Comparison of ENCODE assay signal across 10 cellular contexts in genomic region chr7:103150192-103150591, GRCh38. TPM values are rescaled to one million over a fixed set of nuclear protein-coding genes. Genes with fewer than 3 reads are reported as not detected.
DNase-seq lines count a peak whose midpoint lies in the region; ATAC-seq and TF ChIP-seq lines count a peak whose summit lies in the region.
"Had no signal": no experiment of that assay in that cellular context is flagged by ENCODE, and none has a peak within 500 bp of the region (broad histone marks: within the 10 kb centered on the region; RNA-seq: fewer than 3 reads in every experiment).

No MANE protein-coding gene starts in this region.

- no peak overlapping the region for H3K27ac ChIP-seq in CD8-positive, alpha-beta T cell (ENCODE audit: low read depth, low read length)
- H3K27ac ChIP-seq in KMS-11 = peak overlapping the region; percentile 95
- no peak overlapping the region for H3K27ac ChIP-seq in mesendoderm (ENCODE audit: low read depth, low read length)
- peak overlapping the region in 1 of 2 donors; percentile 89 for H3K27ac ChIP-seq in uterus
- H3K27ac ChIP-seq in tibial artery = no peak overlapping the region

- no peaks in the 10 kb centered on the region; the same call in 1 of the 2 replicates for H3K79me2 ChIP-seq in KMS-11 (ENCODE audit: insufficient read depth, low read depth)
- H3K79me2 ChIP-seq in mesendoderm (ENCODE audit: control insufficient read depth, insufficient read depth, low read length) = peaks cover 6% of the 10 kb centered on the region

- H3K9ac ChIP-seq in KMS-11 (peak overlapping the region; percentile 98; the same call in 1 of the 2 replicates), mesendoderm (ENCODE audit: low read length) (no peak overlapping the region)

- H2BK5ac ChIP-seq in mesendoderm (ENCODE audit: low read length) = no peak overlapping the region

- H3K23ac ChIP-seq in mesendoderm (ENCODE audit: low read length) = no peak overlapping the region

- no peak for ATAC-seq in CD8-positive, alpha-beta T cell
- no peak for ATAC-seq in HG03135 (IDR thresholded peaks at IDR 0.05; ENCODE audit: unreplicated experiment)

- H3K18ac ChIP-seq in mesendoderm (ENCODE audit: low read length) = no peak overlapping the region

- no peak overlapping the region for H2BK15ac ChIP-seq in mesendoderm (replicated peaks; ENCODE audit: low read depth)

- H3K4me2 ChIP-seq in KMS-11 (peak overlapping the region; percentile 97), mesendoderm (ENCODE audit: low read length) (no peak overlapping the region)

- H4K20me1 ChIP-seq in KMS-11 (ENCODE audit: insufficient read depth) = no peaks in the 10 kb centered on the region

- H3K36me3 Mint-ChIP-seq in CD8-positive, alpha-beta T cell = peaks cover 9% of the 10 kb centered on the region
- H3K36me3 Mint-ChIP-seq in activated T-helper 2 cell treated with anti-CD3 and anti-CD28 coated beads, Interferon-gamma antibody, Interleukin-2, Interleukin-4, amounts not matched to agents 10 μg/mL and 5 μg/mL and 100 μg/mL, durations not matched to agents 14 hours and 24 hours and 36 hours (ENCODE audit: low read depth) = peaks cover 3% of the 10 kb centered on the region

- H3K4me3 Mint-ChIP-seq in CD8-positive, alpha-beta T cell = peak overlapping the region; percentile 98
- peak overlapping the region; percentile 97 for H3K4me3 Mint-ChIP-seq in activated T-helper 2 cell treated with anti-CD3 and anti-CD28 coated beads, Interferon-gamma antibody, Interleukin-2, Interleukin-4, amounts not matched to agents 10 μg/mL and 5 μg/mL and 100 μg/mL, durations not matched to agents 14 hours and 24 hours and 36 hours (ENCODE audit: low read depth)

- no peak overlapping the region for H2AK5ac ChIP-seq in mesendoderm (ENCODE audit: low read length)

- peaks cover 2% of the 10 kb centered on the region for H3K79me1 ChIP-seq in mesendoderm (ENCODE audit: low read length)

- no peaks in the 10 kb centered on the region for H3K9me3 Mint-ChIP-seq in CD8-positive, alpha-beta T cell
- no peaks in the 10 kb centered on the region for H3K9me3 Mint-ChIP-seq in activated T-helper 2 cell treated with anti-CD3 and anti-CD28 coated beads, Interferon-gamma antibody, Interleukin-2, Interleukin-4, amounts not matched to agents 10 μg/mL and 5 μg/mL and 100 μg/mL, durations not matched to agents 14 hours and 24 hours and 36 hours

- no peak for TF ChIP-seq CTCF in CD8-positive, alpha-beta T cell (IDR thresholded peaks at IDR 0.05)
- TF ChIP-seq CTCF in KMS-11 (conservative IDR thresholded peaks at IDR 0.05; ENCODE audit: low read depth, low read length) (no peak), uterus (IDR thresholded peaks at IDR 0.05) (no peak), tibial artery (IDR thresholded peaks at IDR 0.05) (no peak)

- TF ChIP-seq POLR2A in uterus (IDR thresholded peaks at IDR 0.05) = no peak

- H4K8ac ChIP-seq in mesendoderm (ENCODE audit: low read depth, low read length) = no peak overlapping the region

- no peaks in the 10 kb centered on the region for H3K36me3 ChIP-seq in CD8-positive, alpha-beta T cell (ENCODE audit: insufficient read depth, low read length)
- no peaks in the 10 kb centered on the region for H3K36me3 ChIP-seq in KMS-11 (ENCODE audit: insufficient read depth)
- no peaks in the 10 kb centered on the region for H3K36me3 ChIP-seq in mesendoderm (ENCODE audit: control insufficient read depth, insufficient read depth, low read length)
- H3K36me3 ChIP-seq in uterus = no peaks in the 10 kb centered on the region
- H3K36me3 ChIP-seq in tibial artery = no peaks in the 10 kb centered on the region
- H3K36me3 ChIP-seq: esophagus squamous epithelium had no signal

- peak overlapping the region; percentile 11 for H3K4ac ChIP-seq in mesendoderm (ENCODE audit: low read depth, low read length)

- H4K5ac ChIP-seq in mesendoderm (ENCODE audit: low read length) = no peak overlapping the region

- H2BK120ac ChIP-seq in mesendoderm (ENCODE audit: low read depth, low read length) = no peak overlapping the region

- peaks cover 21% of the 10 kb centered on the region for H3K4me1 ChIP-seq in CD8-positive, alpha-beta T cell (ENCODE audit: insufficient read depth, low read length)
- peaks cover 18% of the 10 kb centered on the region for H3K4me1 ChIP-seq in KMS-11 (ENCODE audit: low read depth, poor library complexity, severe bottlenecking)
- H3K4me1 ChIP-seq in mesendoderm (ENCODE audit: control insufficient read depth, low read depth, low read length) = peaks cover 3% of the 10 kb centered on the region
- no peaks in the 10 kb centered on the region for H3K4me1 ChIP-seq in uterus
- peaks cover 0 to 30% (median 10%) of the 10 kb centered on the region in 4 donors for H3K4me1 ChIP-seq in tibial artery

- peaks cover 44% of the 10 kb centered on the region for H3K4me1 Mint-ChIP-seq in CD8-positive, alpha-beta T cell (ENCODE audit: low read depth)
- peaks cover 35% of the 10 kb centered on the region for H3K4me1 Mint-ChIP-seq in activated T-helper 2 cell treated with anti-CD3 and anti-CD28 coated beads, Interferon-gamma antibody, Interleukin-2, Interleukin-4, amounts not matched to agents 10 μg/mL and 5 μg/mL and 100 μg/mL, durations not matched to agents 14 hours and 24 hours and 36 hours (ENCODE audit: low read depth)

- H3K27ac Mint-ChIP-seq in CD8-positive, alpha-beta T cell = no peak overlapping the region
- peak overlapping the region; percentile 46 for H3K27ac Mint-ChIP-seq in activated T-helper 2 cell treated with anti-CD3 and anti-CD28 coated beads, Interferon-gamma antibody, Interleukin-2, Interleukin-4, amounts not matched to agents 10 μg/mL and 5 μg/mL and 100 μg/mL, durations not matched to agents 14 hours and 24 hours and 36 hours

- peak overlapping the region; percentile 88 for H2AFZ ChIP-seq in KMS-11 (ENCODE audit: low read depth)

- no peak for DNase-seq in CD8-positive, alpha-beta T cell
- no peak for DNase-seq in activated T-helper 2 cell treated with anti-CD3 and anti-CD28 coated beads, Interferon-gamma antibody, Interleukin-2, Interleukin-4, amounts not matched to agents 10 μg/mL and 5 μg/mL and 100 μg/mL, durations not matched to agents 14 hours and 24 hours and 36 hours (ENCODE audit: low spot score)
- DNase-seq in mesendoderm (peak; percentile 48), MV-4-11 (lab: John Stamatoyannopoulos, UW) (no peak), uterus (no peak), tibial artery (no peak)
- DNase-seq: EL had no signal

- no peaks in the 10 kb centered on the region for H3K9me3 ChIP-seq in CD8-positive, alpha-beta T cell (ENCODE audit: low read length)
- no peaks in the 10 kb centered on the region for H3K9me3 ChIP-seq in uterus
- H3K9me3 ChIP-seq in tibial artery = no peaks in the 10 kb centered on the region
- H3K9me3 ChIP-seq: esophagus squamous epithelium had no signal

- H3K56ac ChIP-seq in mesendoderm (ENCODE audit: low read length) = peak overlapping the region; percentile 0

- H3K27me3 Mint-ChIP-seq in CD8-positive, alpha-beta T cell (ENCODE audit: low read depth) = no peaks in the 10 kb centered on the region
- H3K27me3 Mint-ChIP-seq in activated T-helper 2 cell treated with anti-CD3 and anti-CD28 coated beads, Interferon-gamma antibody, Interleukin-2, Interleukin-4, amounts not matched to agents 10 μg/mL and 5 μg/mL and 100 μg/mL, durations not matched to agents 14 hours and 24 hours and 36 hours (ENCODE audit: low read depth) = no peaks in the 10 kb centered on the region

- H3K4me3 ChIP-seq in CD8-positive, alpha-beta T cell (ENCODE audit: low read depth, low read length) = no peak overlapping the region
- H3K4me3 ChIP-seq in KMS-11 (IDR thresholded peaks at IDR 0.05; ENCODE audit: insufficient read depth, low read depth, low read length) = no peak overlapping the region
- H3K4me3 ChIP-seq in mesendoderm (ENCODE audit: low read length) = no peak overlapping the region
- no peak overlapping the region for H3K4me3 ChIP-seq in uterus
- no peak overlapping the region for H3K4me3 ChIP-seq in tibial artery

- intact Hi-C loops in CD8-positive, alpha-beta T cell (cut with DNase I, micrococcal nuclease) = no loop called here
- intact Hi-C loops in activated T-helper 2 cell treated with anti-CD3 and anti-CD28 coated beads, Interferon-gamma antibody, Interleukin-2, Interleukin-4, amounts not matched to agents 10 μg/mL and 5 μg/mL and 100 μg/mL, durations not matched to agents 14 hours and 24 hours and 36 hours (cut with micrococcal nuclease) = no loop called here
- intact Hi-C loops in uterus (cut with DNase I; ENCODE audit: low total_unique reads) (no loop called here), tibial artery (cut with DNase I; ENCODE audit: low total_unique reads) (no loop called here)

- no peaks in the 10 kb centered on the region for H3K27me3 ChIP-seq in CD8-positive, alpha-beta T cell (ENCODE audit: insufficient read depth, low read length)
- H3K27me3 ChIP-seq in KMS-11 (ENCODE audit: insufficient read depth, low read depth) (no peaks in the 10 kb centered on the region), mesendoderm (ENCODE audit: insufficient read depth, low read length, poor library complexity) (no peaks in the 10 kb centered on the region), uterus (no peaks in the 10 kb centered on the region), tibial artery (no peaks in the 10 kb centered on the region)

- POLR2A ChIA-PET in CD8-positive, alpha-beta T cell (lab: Charles Lee) = interaction anchor here (0.6 to 1.0 kb wide), 3 partner anchors 20 to 1833 kb away, joined by 3 read pairs; no protein-coding TSS in a partner anchor

- CTCF ChIA-PET in CD8-positive, alpha-beta T cell (lab: Charles Lee) = no interaction called here

RNA-seq across cellular contexts. Expression of gene NAPEPLD, which starts 1.3 kb away (rescaled TPM):
- 1 to 10 TPM in 1 of 2 experiments, under 1 TPM in 1; 0.81 to 2.8 TPM for total RNA-seq in CD8-positive, alpha-beta T cell
- 9.6 and 10.7 TPM in 2 replicates for total RNA-seq in activated T-helper 2 cell treated with anti-CD3 and anti-CD28 coated beads, Interferon-gamma antibody, Interleukin-2, Interleukin-4, amounts not matched to agents 10 μg/mL and 5 μg/mL and 100 μg/mL, durations not matched to agents 14 hours and 24 hours and 36 hours
- polyA plus RNA-seq in mesendoderm (2013, experiment 1 of 2) = 2.1 TPM
- 2.1 TPM for polyA plus RNA-seq in mesendoderm (2013, experiment 2 of 2)
- 10 to 100 TPM; 11.0 to 79.4 (median 31.1) TPM for total RNA-seq in uterus
